Comparison of ENCODE assay signal across 8 cellular contexts in genomic region chr2:64698668-64699444, GRCh38. TPM values are rescaled to one million over a fixed set of nuclear protein-coding genes. Genes with fewer than 3 reads are reported as not detected.
DNase-seq lines count a peak whose midpoint lies in the region; ATAC-seq and TF ChIP-seq lines count a peak whose summit lies in the region.

No MANE protein-coding gene starts in this region.

- H3K4me1 Mint-ChIP-seq in IgD-negative memory B cell (peaks cover 28 to 38% (median 37%) of the 10 kb centered on the region in 3 donors), WTC11 (peaks cover 14% of the 10 kb centered on the region)

- DNase-seq in epithelial cell of prostate (ENCODE audit: low read depth, low spot score) = peak; percentile 12
- DNase-seq in NCI-H1436 (lab: John Stamatoyannopoulos, UW) = no peak
- DNase-seq in WTC11 (ENCODE audit: low spot score) = no peak
- DNase-seq in DMS153 (lab: John Stamatoyannopoulos, UW) = no peak
- no peak for DNase-seq in NCI-H2227 (lab: John Stamatoyannopoulos, UW; ENCODE audit: unreplicated experiment)

- H3K36me3 Mint-ChIP-seq in IgD-negative memory B cell (no peaks in the 10 kb centered on the region), WTC11 (no peaks in the 10 kb centered on the region)

- H3K27ac ChIP-seq in epithelial cell of prostate = no peak overlapping the region

- 0 out of 3 replicates have a peak, but pooled peaks have one; percentile 1 for TF ChIP-seq CTCF in GM12872 (IDR thresholded peaks at IDR 0.05; ENCODE audit: insufficient read depth, low read depth, low read length)
- no peak for TF ChIP-seq CTCF in WTC11 (IDR thresholded peaks at IDR 0.05)

- CTCF ChIA-PET in WTC11 (lab: Charles Lee) = no interaction called here

- POLR2A ChIA-PET in WTC11 (lab: Charles Lee) = no interaction called here

- peak overlapping the region in 1 of 3 donors; percentile 74 for H3K27ac Mint-ChIP-seq in IgD-negative memory B cell
- H3K27ac Mint-ChIP-seq in WTC11 = no peak overlapping the region

- H3K9me3 Mint-ChIP-seq in IgD-negative memory B cell (no peaks in the 10 kb centered on the region), WTC11 (no peaks in the 10 kb centered on the region)

- H3K27me3 Mint-ChIP-seq in IgD-negative memory B cell = no peaks in the 10 kb centered on the region
- no peaks in the 10 kb centered on the region for H3K27me3 Mint-ChIP-seq in WTC11 (ENCODE audit: low read depth)

- peak overlapping the region in 3 of 4 donors; percentile 5 to 46 (median 17) for H3K4me3 Mint-ChIP-seq in IgD-negative memory B cell
- no peak overlapping the region for H3K4me3 Mint-ChIP-seq in WTC11

- ATAC-seq in GM21737 (IDR thresholded peaks at IDR 0.05; ENCODE audit: unreplicated experiment) (peak; percentile 87), WTC11 (no peak)

TF ChIP-seq in WTC11, 78 proteins besides CTCF, POLR2A, EP300 and RAD21:
- no peak for TF ChIP-seq ELF4 (CRISPR knock-in tag; IDR thresholded peaks at IDR 0.05; ENCODE audit: low read depth)
- no peak for TF ChIP-seq PRRX2 (CRISPR knock-in tag; IDR thresholded peaks at IDR 0.05)
- TF ChIP-seq MXD4 (CRISPR knock-in tag; IDR thresholded peaks at IDR 0.05; ENCODE audit: borderline replicate concordance) = no peak
- no peak for TF ChIP-seq ZNF281 (CRISPR knock-in tag; IDR thresholded peaks at IDR 0.05)
- TF ChIP-seq ATF2 (CRISPR knock-in tag; IDR thresholded peaks at IDR 0.05; ENCODE audit: borderline replicate concordance, low read depth) = no peak
- TF ChIP-seq CDX4 (CRISPR knock-in tag; IDR thresholded peaks at IDR 0.05; ENCODE audit: borderline replicate concordance) = no peak
- TF ChIP-seq NR1H2 (CRISPR knock-in tag; IDR thresholded peaks at IDR 0.05) = no peak
- TF ChIP-seq ERG (CRISPR knock-in tag; IDR thresholded peaks at IDR 0.05) = no peak
- TF ChIP-seq ZNF232 (CRISPR knock-in tag; IDR thresholded peaks at IDR 0.05) = no peak
- no peak for TF ChIP-seq CBFB (CRISPR knock-in tag; IDR thresholded peaks at IDR 0.05; ENCODE audit: low read depth)
- no peak for TF ChIP-seq ESRRA (CRISPR knock-in tag; IDR thresholded peaks at IDR 0.05; ENCODE audit: borderline replicate concordance)
- no peak for TF ChIP-seq PRDM15 (CRISPR knock-in tag; IDR thresholded peaks at IDR 0.05)
- no peak for TF ChIP-seq TEAD1 (CRISPR knock-in tag; IDR thresholded peaks at IDR 0.05)
- TF ChIP-seq NFATC4 (CRISPR knock-in tag; IDR thresholded peaks at IDR 0.05) = no peak
- no peak for TF ChIP-seq GABPB1 (CRISPR knock-in tag; IDR thresholded peaks at IDR 0.05)

RNA-seq across cellular contexts. Expression of gene SERTAD2, which starts 45.1 kb away (rescaled TPM):
- polyA plus RNA-seq in IgD-negative memory B cell = 14.6 TPM
- 7.9 to 8.0 TPM (median 7.9 TPM) in 3 replicates for total RNA-seq in WTC11 (2021)
